2 cellular contexts compared by ENCODE assay signal in genomic region chr22:46038516-46039430, GRCh38.
A peak's percentile ranks its signal among the peaks of the same experiment; 100 is the strongest.
TF ChIP-seq lines count a peak whose summit lies in the region.

No MANE protein-coding gene starts in this region.

TF ChIP-seq in HEK293, 187 proteins besides CTCF, POLR2A, EP300 and RAD21 (continued from another document):
- TF ChIP-seq ZNF513 (tag by site-specific recombination; IDR thresholded peaks at IDR 0.05) (no peak), PRDM10 (tag by site-specific recombination; IDR thresholded peaks at IDR 0.05) (peak; percentile 83), ZNF449 (tag by site-specific recombination; IDR thresholded peaks at IDR 0.05) (no peak), ZNF548 (tag by site-specific recombination; IDR thresholded peaks at IDR 0.05) (no peak), GLI4 (tag by site-specific recombination; IDR thresholded peaks at IDR 0.05) (no peak), ZNF2 (tag by site-specific recombination; IDR thresholded peaks at IDR 0.05) (no peak), ZNF324 (tag by site-specific recombination; IDR thresholded peaks at IDR 0.05) (no peak), ZNF335 (tag by site-specific recombination; conservative IDR thresholded peaks at IDR 0.05) (peak; percentile 62), ZSCAN4 (tag by site-specific recombination; IDR thresholded peaks at IDR 0.05) (peak; percentile 78), ZNF837 (tag by site-specific recombination; IDR thresholded peaks at IDR 0.05) (no peak), ZNF600 (tag by site-specific recombination; IDR thresholded peaks at IDR 0.05) (no peak), KLF9 (tag by site-specific recombination; IDR thresholded peaks at IDR 0.05; ENCODE audit: low read depth) (peak; percentile 67; the same call in 1 of the 2 replicates), IKZF3 (tag by site-specific recombination; IDR thresholded peaks at IDR 0.05) (no peak), ZNF391 (tag by site-specific recombination; IDR thresholded peaks at IDR 0.05; ENCODE audit: borderline replicate concordance, low read depth) (no peak), ZNF112 (tag by site-specific recombination; IDR thresholded peaks at IDR 0.05) (no peak), YY1 (tag by site-specific recombination; IDR thresholded peaks at IDR 0.05) (no peak)

TF ChIP-seq in SK-N-SH, 30 proteins besides CTCF, POLR2A, EP300 and RAD21 (continued from another document):
- no peak for TF ChIP-seq PBX3 (IDR thresholded peaks at IDR 0.05)
